Comparison of ENCODE assay signal across 20 cellular contexts in the genomic region with DNA sequence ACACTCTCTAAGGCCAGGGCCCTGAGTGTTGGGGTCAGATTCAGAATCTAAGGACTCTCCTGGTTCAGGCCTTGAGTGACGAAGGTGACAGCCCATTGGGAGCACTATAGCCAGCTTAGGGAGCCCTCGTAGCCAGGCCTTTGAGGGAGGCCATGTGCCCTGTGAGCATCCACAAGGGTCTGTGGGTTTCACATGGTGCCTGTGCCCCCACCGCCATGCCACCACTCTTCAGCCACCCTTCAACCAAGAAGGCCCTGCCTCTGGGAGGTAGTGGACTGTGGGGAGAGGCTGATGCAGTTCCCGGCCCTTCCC. TPM values are rescaled to one million over a fixed set of nuclear protein-coding genes. Genes with fewer than 3 reads are reported as not detected.
DNase-seq lines count a peak whose midpoint lies in the region; ATAC-seq and TF ChIP-seq lines count a peak whose summit lies in the region.
"Had no signal": no experiment of that assay in that cellular context is flagged by ENCODE, and none has a peak within 500 bp of the region (broad histone marks: within the 10 kb centered on the region; RNA-seq: fewer than 3 reads in every experiment).

No MANE protein-coding gene starts in this region.

- peaks cover 3% of the 10 kb centered on the region for H3K4me1 Mint-ChIP-seq in activated T-cell treated with anti-CD3 and anti-CD28 coated beads, Interleukin-2, amount 50 U/mL, for 24 hours (ENCODE audit: low read depth)
- no peaks in the 10 kb centered on the region for H3K4me1 Mint-ChIP-seq in activated T-cell treated with anti-CD3 and anti-CD28 coated beads, Interleukin-2, amount 50 U/mL, for 4 hours (ENCODE audit: low read depth)

- no peaks in the 10 kb centered on the region for H3K27me3 Mint-ChIP-seq in activated T-cell treated with anti-CD3 and anti-CD28 coated beads, Interleukin-2, amount 50 U/mL, for 24 hours
- H3K27me3 Mint-ChIP-seq in activated T-cell treated with anti-CD3 and anti-CD28 coated beads, Interleukin-2, amount 50 U/mL, for 4 hours (ENCODE audit: low read depth), result no peaks in the 10 kb centered on the region

- H3K36me3 ChIP-seq in WERI-Rb-1 (peaks cover 18% of the 10 kb centered on the region), stomach (peaks cover 0 to 51% (median 17%) of the 10 kb centered on the region in 4 donors)
- H3K36me3 ChIP-seq: uterus had no signal

- WGBS in stomach, 5 donors, result 89 to 98% (median 94%) methylated on average over 4 of the region's 4 CpGs

- peak; percentile 29 for DNase-seq in activated T-cell treated with anti-CD3 and anti-CD28 coated beads, Interleukin-2, amount 50 U/mL, for 24 hours
- no peak for DNase-seq in activated T-cell treated with anti-CD3 and anti-CD28 coated beads, Interleukin-2, amount 50 U/mL, for 4 hours
- DNase-seq in WERI-Rb-1 (no peak), left lobe of liver (ENCODE audit: low spot score) (peak; percentile 41), stomach (peak; percentile 23), DMS53 (lab: John Stamatoyannopoulos, UW) (no peak), NCI-H2227 (lab: John Stamatoyannopoulos, UW; ENCODE audit: unreplicated experiment) (no peak), SIG-M5 treated with dmso at 0.1 percent for 504 hours (lab: John Stamatoyannopoulos, UW; ENCODE audit: unreplicated experiment) (no peak)
- DNase-seq: activated CD4-positive, alpha-beta T cell treated with anti-CD3 and anti-CD28 coated beads, Interleukin-2, amount 50 U/mL, for 1 hour; activated naive CD4-positive, alpha-beta T cell; BE2C; cerebellar nuclear complex; effector CD8-positive, alpha-beta T cell; esophagus squamous epithelium; HFFc6; mesenchymal stem cell; NCI-H82; OCI-M1; SHP77 had no signal

- peaks cover 88% of the 10 kb centered on the region for H3K36me3 Mint-ChIP-seq in activated T-cell treated with anti-CD3 and anti-CD28 coated beads, Interleukin-2, amount 50 U/mL, for 24 hours (ENCODE audit: low read depth)
- H3K36me3 Mint-ChIP-seq in activated T-cell treated with anti-CD3 and anti-CD28 coated beads, Interleukin-2, amount 50 U/mL, for 4 hours (ENCODE audit: insufficient read depth), result peaks cover 20% of the 10 kb centered on the region

- H3K4me3 ChIP-seq in WERI-Rb-1 (ENCODE audit: low read depth, low read length) (no peak overlapping the region), stomach (no peak overlapping the region)
- H3K4me3 ChIP-seq: esophagus squamous epithelium, uterus had no signal

- intact Hi-C loops in stomach (cut with DNase I; ENCODE audit: low total_unique reads), result no loop called here

- H3K9me3 ChIP-seq in WERI-Rb-1 (ENCODE audit: severe bottlenecking) (peaks cover 9% of the 10 kb centered on the region), stomach (no peaks in the 10 kb centered on the region)
- H3K9me3 ChIP-seq: BE2C, esophagus squamous epithelium, uterus had no signal

- TF ChIP-seq EP300 in stomach (IDR thresholded peaks at IDR 0.05), result no peak

- H3K27me3 ChIP-seq in WERI-Rb-1 (ENCODE audit: insufficient read depth, low read depth, severe bottlenecking) (no peaks in the 10 kb centered on the region), stomach (peaks cover 0 to 26% (median 7%) of the 10 kb centered on the region in 3 donors)
- H3K27me3 ChIP-seq: BE2C, uterus had no signal

- no peak overlapping the region for H3K4me3 Mint-ChIP-seq in activated T-cell treated with anti-CD3 and anti-CD28 coated beads, Interleukin-2, amount 50 U/mL, for 24 hours
- no peak overlapping the region for H3K4me3 Mint-ChIP-seq in activated T-cell treated with anti-CD3 and anti-CD28 coated beads, Interleukin-2, amount 50 U/mL, for 4 hours
- H3K4me3 Mint-ChIP-seq: HFFc6 had no signal

- peak overlapping the region; percentile 86 for H3K27ac Mint-ChIP-seq in activated T-cell treated with anti-CD3 and anti-CD28 coated beads, Interleukin-2, amount 50 U/mL, for 24 hours
- H3K27ac Mint-ChIP-seq: HFFc6 had no signal

- no peak for ATAC-seq in activated T-cell treated with anti-CD3 and anti-CD28 coated beads, Interleukin-2, amount 50 U/mL, for 4 hours
- no peak for ATAC-seq in left lobe of liver

- peaks cover 1% of the 10 kb centered on the region for H3K9me3 Mint-ChIP-seq in activated T-cell treated with anti-CD3 and anti-CD28 coated beads, Interleukin-2, amount 50 U/mL, for 24 hours
- H3K9me3 Mint-ChIP-seq in activated T-cell treated with anti-CD3 and anti-CD28 coated beads, Interleukin-2, amount 50 U/mL, for 4 hours, result no peaks in the 10 kb centered on the region

- H3K27ac ChIP-seq in WERI-Rb-1, result peak overlapping the region; percentile 24; the same call in 1 of the 2 replicates
- no peak overlapping the region for H3K27ac ChIP-seq in stomach
- H3K27ac ChIP-seq: esophagus squamous epithelium, uterus had no signal

- TF ChIP-seq CTCF in WERI-Rb-1 (IDR thresholded peaks at IDR 0.05; ENCODE audit: low read depth, low read length) (no peak), stomach (IDR thresholded peaks at IDR 0.05) (no peak)

- no peak for TF ChIP-seq POLR2A in stomach (IDR thresholded peaks at IDR 0.05)

- peaks cover 2 to 46% (median 7%) of the 10 kb centered on the region in 4 donors for H3K4me1 ChIP-seq in stomach
- H3K4me1 ChIP-seq: BE2C, uterus had no signal

RNA-seq across cellular contexts. Expression of a gene that starts 37.5 kb away (rescaled TPM):
- 10 to 100 TPM; 38.6 to 53.1 (median 42.8) TPM for total RNA-seq in activated T-cell treated with anti-CD3 and anti-CD28 coated beads, Interleukin-2, amount 50 U/mL, for 4 hours
- total RNA-seq in left lobe of liver (75.2 TPM), stomach (100 to 1,000 TPM in 3 of 5 donors, 10 to 100 TPM in 2; 42.9 to 390 (median 143) TPM)
- 100 to 1,000 TPM in 1 of 3 donors, 10 to 100 TPM in 2; 48.7 to 100 (median 99.2) TPM for polyA plus RNA-seq in stomach

RNA-seq across cellular contexts. Expression of a gene that starts 38.4 kb away (rescaled TPM):
- 100 to 1,000 TPM in 1 of 3 donors, 10 to 100 TPM in 2; 85.4 to 130 (median 92.1) TPM for total RNA-seq in activated T-cell treated with anti-CD3 and anti-CD28 coated beads, Interleukin-2, amount 50 U/mL, for 4 hours
- total RNA-seq in left lobe of liver (1.5 TPM), stomach (10 to 100 TPM in 3 of 5 donors, 1 to 10 TPM in 1, under 1 TPM in 1; 0.29 to 75.4 (median 10.1) TPM)
- 1 to 10 TPM; 3.1 to 6.6 (median 4.2) TPM for polyA plus RNA-seq in stomach

Comparison
In these comparisons a context has a peak if more than half of its experiments do, and no peak if none do; other contexts are left out.
1. DNase-seq: peak in activated T-cell treated with anti-CD3 and anti-CD28 coated beads, Interleukin-2, amount 50 U/mL, for 24 hours (single experiment), left lobe of liver (single experiment) and stomach (single experiment); none in activated T-cell treated with anti-CD3 and anti-CD28 coated beads, Interleukin-2, amount 50 U/mL, for 4 hours (single experiment), WERI-Rb-1 (single experiment), DMS53 (single experiment), NCI-H2227 (single experiment) and SIG-M5 treated with dmso at 0.1 percent for 504 hours (single experiment).